10 cellular contexts compared by ENCODE assay signal in genomic region chr12:6604254-6605029, GRCh38. TPM values are rescaled to one million over a fixed set of nuclear protein-coding genes. Genes with fewer than 3 reads are reported as not detected.
DNase-seq lines count a peak whose midpoint lies in the region; ATAC-seq, FAIRE-seq and TF ChIP-seq lines count a peak whose summit lies in the region.
"Had no signal": no experiment of that assay in that cellular context is flagged by ENCODE, and none has a peak within 500 bp of the region (broad histone marks: within the 10 kb centered on the region; RNA-seq: fewer than 3 reads in every experiment).

No MANE protein-coding gene starts in this region.

- peaks cover 21% of the 10 kb centered on the region for H3K79me1 ChIP-seq in mesenchymal stem cell (replicated peaks; ENCODE audit: low read length, poor library complexity, severe bottlenecking)

- TF ChIP-seq CTCF in GM12878 (IDR thresholded peaks at IDR 0.05 in 2 of 3, conservative IDR thresholded peaks at IDR 0.05 in 1 of 3; ENCODE audit: control insufficient read depth in 2 of 3, extremely low read depth in 1 of 3, insufficient read depth in 1 of 3, low read depth in 3 of 3, low read length in 3 of 3) (no peak), uterus (IDR thresholded peaks at IDR 0.05) (no peak)

- H3K14ac ChIP-seq in mesenchymal stem cell (ENCODE audit: low read length in 2 of 2) = peak overlapping the region in 1 of 2 experiments; percentile 55

- no peak overlapping the region for H2AFZ ChIP-seq in GM12878 (ENCODE audit: control insufficient read depth, low read depth, low read length)
- H2AFZ ChIP-seq in mesenchymal stem cell (ENCODE audit: low read depth, low read length) = no peak overlapping the region

- SMC1A ChIA-PET in GM12878 (lab: Charles Lee; ENCODE audit: uncharacterized antibody, unreplicated experiment) = interaction anchor here (1.0 to 2.7 kb wide), 14 partner anchors 9 to 180 kb away, joined by 3 to 12 read pairs (median 6); partner anchors contain the start of genes LPAR5 and MLF2

- no peak for TF ChIP-seq EP300 in GM12878 (IDR thresholded peaks at IDR 0.05; ENCODE audit: borderline replicate concordance in 1 of 2, control insufficient read depth in 1 of 2, low read depth in 2 of 2, low read length in 2 of 2)

- no peak overlapping the region for H3K4ac ChIP-seq in mesenchymal stem cell (ENCODE audit: low read depth in 1 of 2, low read length in 2 of 2)

- ATAC-seq in GM12878 (no peak), HG03175 (IDR thresholded peaks at IDR 0.05; ENCODE audit: unreplicated experiment) (no peak), HG03039 (IDR thresholded peaks at IDR 0.05; ENCODE audit: unreplicated experiment) (no peak)

- in situ Hi-C loops in GM12878 (cut with MboI) = no loop called here

- H3K9ac ChIP-seq in GM12878 (ENCODE audit: control insufficient read depth, insufficient read depth, low read length) (peak overlapping the region; percentile 51), mesenchymal stem cell (ENCODE audit: low read length) (peak overlapping the region; percentile 88)

- no peak overlapping the region for H2BK120ac ChIP-seq in mesenchymal stem cell (ENCODE audit: low read depth, low read length)

- peak overlapping the region; percentile 25; the same call in 1 of the 2 replicates for H3K27ac ChIP-seq in GM12878 (ENCODE audit: control insufficient read depth, insufficient read depth)
- no peak overlapping the region for H3K27ac ChIP-seq in mesenchymal stem cell (ENCODE audit: low read length, poor library complexity, severe bottlenecking)
- peak overlapping the region; percentile 98 to 100 for H3K27ac ChIP-seq in uterus

- peaks cover 22% of the 10 kb centered on the region in 2 experiments for H3K36me3 ChIP-seq in GM12878 (ENCODE audit: control insufficient read depth in 2 of 2, insufficient read depth in 2 of 2, low read length in 1 of 2)
- peaks cover 40 to 47% of the 10 kb centered on the region in 2 experiments for H3K36me3 ChIP-seq in mesenchymal stem cell (ENCODE audit: control insufficient read depth in 1 of 2, insufficient read depth in 2 of 2, low read depth in 1 of 2, low read length in 2 of 2)
- no peaks in the 10 kb centered on the region for H3K36me3 ChIP-seq in uterus

- peaks cover 49% of the 10 kb centered on the region for H3K79me2 ChIP-seq in GM12878 (ENCODE audit: control insufficient read depth, insufficient read depth, low read length)

- H3K27me3 ChIP-seq in GM12878 (replicated peaks in 1 of 2; ENCODE audit: control insufficient read depth in 2 of 2, insufficient read depth in 2 of 2, low read length in 1 of 2) = no peaks in the 10 kb centered on the region
- H3K27me3 ChIP-seq in mesenchymal stem cell (ENCODE audit: control insufficient read depth in 1 of 2, insufficient read depth in 1 of 2, low read length in 2 of 2) = no peaks in the 10 kb centered on the region
- H3K27me3 ChIP-seq in uterus = no peaks in the 10 kb centered on the region

- POLR2A ChIA-PET in GM12878 (lab: Charles Lee) = interaction anchor here (0.6 to 1.5 kb wide), 12 partner anchors 9 to 188 kb away, joined by 3 to 7 read pairs (median 3); partner anchors contain the start of genes GAPDH and ZNF384

- H3K4me2 ChIP-seq in GM12878 (ENCODE audit: control insufficient read depth, insufficient read depth) = peak overlapping the region; percentile 75
- peak overlapping the region; percentile 92 for H3K4me2 ChIP-seq in mesenchymal stem cell (ENCODE audit: low read length, poor library complexity, severe bottlenecking)

- no peak; the same call in 1 of the 2 replicates for TF ChIP-seq POLR2A in GM12878 (IDR thresholded peaks at IDR 0.05; ENCODE audit: low read depth, low read length)
- TF ChIP-seq POLR2A in uterus (IDR thresholded peaks at IDR 0.05) = no peak

- H2BK15ac ChIP-seq in mesenchymal stem cell (ENCODE audit: low read depth, poor library complexity, severe bottlenecking) = no peak overlapping the region

- H4K91ac ChIP-seq in mesenchymal stem cell (ENCODE audit: low read length) = no peak overlapping the region

- H3K4me1 ChIP-seq in GM12878 (ENCODE audit: control insufficient read depth, insufficient read depth, low read length) = peaks cover 24% of the 10 kb centered on the region
- peaks cover 17% of the 10 kb centered on the region for H3K4me1 ChIP-seq in mesenchymal stem cell (ENCODE audit: control insufficient read depth, insufficient read depth, low read depth, low read length)
- peaks cover 9 to 14% of the 10 kb centered on the region in 2 donors for H3K4me1 ChIP-seq in uterus

- FAIRE-seq in GM12878 (lab: Jason Lieb, UNC) = no peak

- CTCF ChIA-PET in GM12878 (lab: Yijun Ruan, JAX) = interaction anchor here (0.8 to 4.9 kb wide), 14 partner anchors 9 to 179 kb away, joined by 3 to 43 read pairs (median 6); partner anchors contain the start of genes COPS7A and ZNF384

- intact Hi-C loops in GM12878 (cut with micrococcal nuclease; ENCODE audit: unreplicated experiment) (no loop called here), uterus (cut with DNase I; ENCODE audit: low total_unique reads) (no loop called here)

- no peak overlapping the region for H2AK5ac ChIP-seq in mesenchymal stem cell (ENCODE audit: low read length, severe bottlenecking)

- peaks cover 14% of the 10 kb centered on the region for H4K20me1 ChIP-seq in GM12878 (ENCODE audit: control insufficient read depth, insufficient read depth)

- no peak for TF ChIP-seq RAD21 in GM12878 (IDR thresholded peaks at IDR 0.05; ENCODE audit: insufficient read depth, low read depth, low read length)

- H2BK12ac ChIP-seq in mesenchymal stem cell (ENCODE audit: low read length in 2 of 2) = peak overlapping the region in 1 of 2 experiments; percentile 45

- RAD21 ChIA-PET in GM12878 (lab: Charles Lee; ENCODE audit: unreplicated experiment) = interaction anchor here (0.7 to 1.7 kb wide), 9 partner anchors 10 to 134 kb away, joined by 3 to 8 read pairs (median 4); partner anchors contain the start of gene VAMP1

- H3K18ac ChIP-seq in mesenchymal stem cell (ENCODE audit: low read depth in 1 of 2, low read length in 2 of 2) = no peak overlapping the region

- peak overlapping the region; percentile 99 for H3K4me3 ChIP-seq in GM12878
- peak overlapping the region in 1 of 2 experiments; percentile 95 for H3K4me3 ChIP-seq in mesenchymal stem cell (ENCODE audit: insufficient read depth in 1 of 2, low read depth in 1 of 2, low read length in 2 of 2)
- peak overlapping the region; percentile 99 to 100 for H3K4me3 ChIP-seq in uterus

- no TSS peak for BruUV-seq in GM12878 (replicated peaks; lab: Mats Ljungman, UMichigan)

- no peaks in the 10 kb centered on the region for H3K9me3 ChIP-seq in GM12878 (replicated peaks; ENCODE audit: control insufficient read depth, insufficient read depth, low read length)
- H3K9me3 ChIP-seq in mesenchymal stem cell (ENCODE audit: control insufficient read depth, low read length) = no peaks in the 10 kb centered on the region
- H3K9me3 ChIP-seq in uterus = no peaks in the 10 kb centered on the region

- DNase-seq in stimulated activated CD4-positive, alpha-beta T cell treated with anti-CD3 and anti-CD28 coated beads, Interleukin-15, amount 100 ng/mL, for 24 hours = peak; percentile 31
- DNase-seq in stimulated activated CD4-positive, alpha-beta T cell treated with anti-CD3 and anti-CD28 coated beads, Interleukin-4, amount 100 ng/mL, for 24 hours = no peak
- DNase-seq in GM12878 (ENCODE audit: low read depth, low spot score) (no peak), mesenchymal stem cell (no peak), uterus (no peak), DMS153 (lab: John Stamatoyannopoulos, UW) (no peak)
- DNase-seq: NCI-H1417 treated with DMSO at 0.1 percent for 48 hours; stimulated activated CD4-positive, alpha-beta T cell treated with anti-CD3 and anti-CD28 coated beads, Interleukin-4, amount 100 ng/mL, for 1 hour had no signal

- WGBS in GM12878 (ENCODE audit: insufficient coverage, insufficient replicate concordance, low lambda C conversion rate, missing lambda C conversion rate) = 69% methylated on average over 6 of the region's 6 CpGs
- 91% methylated on average over 6 of the region's 6 CpGs for WGBS in mesenchymal stem cell

- no peak overlapping the region for H3K23ac ChIP-seq in mesenchymal stem cell (ENCODE audit: low read length in 2 of 2)

- no peak overlapping the region for H4K8ac ChIP-seq in mesenchymal stem cell (ENCODE audit: low read length)

- no peak overlapping the region for H2BK5ac ChIP-seq in mesenchymal stem cell (ENCODE audit: low read depth, low read length, poor library complexity, severe bottlenecking)

RNA-seq across cellular contexts. Expression of gene CHD4, which starts 2.7 kb away (rescaled TPM):
- total RNA-seq in GM12878 (2013; cell fraction: nucleolus; rRNA removed) = 232 and 247 TPM in 2 replicates
- total RNA-seq in GM12878 (2014; rRNA removed) (303 and 304 TPM in 2 replicates), GM12878 (2014; rRNA removed; fragmentation: Illumina TruSeq; extraction: Trizol) (182 and 184 TPM in 2 replicates), GM12878 (2021) (323 and 342 TPM in 2 replicates), uterus (100 to 1,000 TPM in 3 of 4 donors, 10 to 100 TPM in 1; 99.4 to 323 (median 247) TPM)
- polyA plus RNA-seq in GM12878 (2011; ENCODE audit: low read depth) = 145 TPM
- polyA plus RNA-seq in GM12878 (2011; rRNA removed) (83.6 and 113 TPM in 2 replicates), GM12878 (2014; fragmentation: Illumina TruSeq; extraction: Trizol) (250 and 254 TPM in 2 replicates), GM12878 (2014; fragmentation: Nextera tagmentation; extraction: Ambion mirVana) (100 to 1,000 TPM in 1 of 2 experiments, 10 to 100 TPM in 1; 58.6 to 109 TPM), GM12878 (2014; rRNA removed) (179 and 208 TPM in 2 replicates), GM12878 (2016; fragmentation: Nextera tagmentation; extraction: Ambion mirVana) (100 to 1,000 TPM in 1 of 2 experiments, 10 to 100 TPM in 1; 99.6 to 109 TPM)
- 141 and 175 TPM in 2 replicates for polyA plus RNA-seq in GM12878 (2011; cell fraction: cytosol; rRNA removed)
- polyA plus RNA-seq in GM12878 (2011; cell fraction: nucleus; rRNA removed) = 211 and 406 TPM in 2 replicates
- 107 and 108 TPM in 2 replicates for polyA plus RNA-seq in GM12878 (2012)
- polyA minus RNA-seq in GM12878 (2011; rRNA and poly(A)+ RNA removed) = 223 and 229 TPM in 2 replicates
- 125 and 140 TPM in 2 replicates for polyA minus RNA-seq in GM12878 (2011; cell fraction: cytosol; rRNA and poly(A)+ RNA removed)
- 64.0 and 145 TPM in 2 replicates for polyA minus RNA-seq in GM12878 (2011; cell fraction: nucleus; rRNA and poly(A)+ RNA removed)
- polyA plus RNA-seq in mesenchymal stem cell (2013, experiment 1 of 2) = 111 TPM
- polyA plus RNA-seq in mesenchymal stem cell (2013, experiment 2 of 2) = 104 TPM

RNA-seq across cellular contexts. Expression of gene LPAR5, which starts 31.3 kb away (rescaled TPM):
- total RNA-seq in GM12878 (2013; cell fraction: nucleolus; rRNA removed) = 21.8 and 24.3 TPM in 2 replicates
- 4.1 and 4.6 TPM in 2 replicates for total RNA-seq in GM12878 (2014; rRNA removed)
- total RNA-seq in GM12878 (2014; rRNA removed; fragmentation: Illumina TruSeq; extraction: Trizol) = 2.0 and 2.1 TPM in 2 replicates
- 7.9 and 8.2 TPM in 2 replicates for total RNA-seq in GM12878 (2021)
- polyA plus RNA-seq in GM12878 (2011; ENCODE audit: low read depth) = 2.0 TPM
- 4.2 and 5.7 TPM in 2 replicates for polyA plus RNA-seq in GM12878 (2011; rRNA removed)
- 10.9 and 12.6 TPM in 2 replicates for polyA plus RNA-seq in GM12878 (2011; cell fraction: cytosol; rRNA removed)
- 7.1 and 8.7 TPM in 2 replicates for polyA plus RNA-seq in GM12878 (2011; cell fraction: nucleus; rRNA removed)
- polyA plus RNA-seq in GM12878 (2012) = 2.7 and 5.0 TPM in 2 replicates
- 4.5 and 5.2 TPM in 2 replicates for polyA plus RNA-seq in GM12878 (2014; fragmentation: Illumina TruSeq; extraction: Trizol)
- polyA plus RNA-seq in GM12878 (2014; fragmentation: Nextera tagmentation; extraction: Ambion mirVana) = 1 to 10 TPM; 1.3 to 1.7 TPM
- polyA plus RNA-seq in GM12878 (2014; rRNA removed) = 6.1 and 7.2 TPM in 2 replicates
- polyA plus RNA-seq in GM12878 (2016; fragmentation: Nextera tagmentation; extraction: Ambion mirVana) = 1 to 10 TPM; 5.4 to 5.6 TPM
- polyA minus RNA-seq in GM12878 (2011; rRNA and poly(A)+ RNA removed) = 6.6 and 10.1 TPM in 2 replicates
- 6.5 and 8.4 TPM in 2 replicates for polyA minus RNA-seq in GM12878 (2011; cell fraction: cytosol; rRNA and poly(A)+ RNA removed)
- 3.3 and 6.4 TPM in 2 replicates for polyA minus RNA-seq in GM12878 (2011; cell fraction: nucleus; rRNA and poly(A)+ RNA removed)
- 0.03 TPM for polyA plus RNA-seq in mesenchymal stem cell (2013, experiment 1 of 2)
- polyA plus RNA-seq in mesenchymal stem cell (2013, experiment 2 of 2) = 0.08 TPM
- total RNA-seq in uterus = 1 to 10 TPM in 1 of 4 donors, under 1 TPM in 1, not detected in 2; 0.61 to 1.3 TPM

RNA-seq across cellular contexts. Expression of gene NOP2, which starts 36.4 kb away (rescaled TPM):
- total RNA-seq in GM12878 (2013; cell fraction: nucleolus; rRNA removed) = 92.6 and 92.8 TPM in 2 replicates
- 93.6 and 97.4 TPM in 2 replicates for total RNA-seq in GM12878 (2014; rRNA removed)
- 61.3 and 62.3 TPM in 2 replicates for total RNA-seq in GM12878 (2014; rRNA removed; fragmentation: Illumina TruSeq; extraction: Trizol)
- total RNA-seq in GM12878 (2021) = 99.1 and 102 TPM in 2 replicates
- 48.7 TPM for polyA plus RNA-seq in GM12878 (2011; ENCODE audit: low read depth)
- polyA plus RNA-seq in GM12878 (2011; rRNA removed) = 74.7 and 91.2 TPM in 2 replicates
- polyA plus RNA-seq in GM12878 (2011; cell fraction: cytosol; rRNA removed) = 67.5 and 81.8 TPM in 2 replicates
- polyA plus RNA-seq in GM12878 (2011; cell fraction: nucleus; rRNA removed) = 193 and 252 TPM in 2 replicates
- 40.1 and 60.0 TPM in 2 replicates for polyA plus RNA-seq in GM12878 (2012)
- polyA plus RNA-seq in GM12878 (2014; fragmentation: Illumina TruSeq; extraction: Trizol) = 116 and 121 TPM in 2 replicates
- 10 to 100 TPM; 26.5 to 27.3 TPM for polyA plus RNA-seq in GM12878 (2014; fragmentation: Nextera tagmentation; extraction: Ambion mirVana)
- polyA plus RNA-seq in GM12878 (2014; rRNA removed) = 96.9 and 98.8 TPM in 2 replicates
- polyA plus RNA-seq in GM12878 (2016; fragmentation: Nextera tagmentation; extraction: Ambion mirVana) = 100 to 1,000 TPM; 112 to 114 TPM
- polyA minus RNA-seq in GM12878 (2011; rRNA and poly(A)+ RNA removed) = 36.6 and 67.0 TPM in 2 replicates
- polyA minus RNA-seq in GM12878 (2011; cell fraction: cytosol; rRNA and poly(A)+ RNA removed) = 19.4 and 32.1 TPM in 2 replicates
- polyA minus RNA-seq in GM12878 (2011; cell fraction: nucleus; rRNA and poly(A)+ RNA removed) = 30.7 and 68.6 TPM in 2 replicates
- polyA plus RNA-seq in mesenchymal stem cell (2013, experiment 1 of 2) = 20.3 TPM
- 21.3 TPM for polyA plus RNA-seq in mesenchymal stem cell (2013, experiment 2 of 2)
- total RNA-seq in uterus = 10 to 100 TPM in 2 of 4 donors, 1 to 10 TPM in 2; 4.1 to 47.6 (median 10.1) TPM

RNA-seq across cellular contexts. Expression of gene ACRBP, which starts 42.8 kb away (rescaled TPM):
- 4.5 and 4.9 TPM in 2 replicates for total RNA-seq in GM12878 (2013; cell fraction: nucleolus; rRNA removed)
- total RNA-seq in GM12878 (2014; rRNA removed) (0.27 and 1.1 TPM in 2 replicates), GM12878 (2014; rRNA removed; fragmentation: Illumina TruSeq; extraction: Trizol) (0.69 and 1.1 TPM in 2 replicates), GM12878 (2021) (1.4 and 1.8 TPM in 2 replicates), uterus (1 to 10 TPM in 2 of 4 donors, under 1 TPM in 1, not detected in 1; 0.35 to 1.6 (median 1.5) TPM)
- 0.55 TPM for polyA plus RNA-seq in GM12878 (2011; ENCODE audit: low read depth)
- polyA plus RNA-seq in GM12878 (2011; rRNA removed) (0.80 and 0.84 TPM in 2 replicates), GM12878 (2014; fragmentation: Illumina TruSeq; extraction: Trizol) (0.75 and 1.5 TPM in 2 replicates), GM12878 (2014; fragmentation: Nextera tagmentation; extraction: Ambion mirVana) (under 1 TPM; 0.64 to 0.80 TPM), GM12878 (2014; rRNA removed) (0.80 and 0.94 TPM in 2 replicates), GM12878 (2016; fragmentation: Nextera tagmentation; extraction: Ambion mirVana) (1 to 10 TPM in 1 of 2 experiments, under 1 TPM in 1; 0.54 to 1.3 TPM)
- 0.94 and 1.2 TPM in 2 replicates for polyA plus RNA-seq in GM12878 (2011; cell fraction: cytosol; rRNA removed)
- polyA plus RNA-seq in GM12878 (2011; cell fraction: nucleus; rRNA removed) = 4.5 and 4.6 TPM in 2 replicates
- polyA plus RNA-seq in GM12878 (2012) = 0.73 and 1.9 TPM in 2 replicates
- 1.3 and 3.7 TPM in 2 replicates for polyA minus RNA-seq in GM12878 (2011; rRNA and poly(A)+ RNA removed)
- polyA minus RNA-seq in GM12878 (2011; cell fraction: cytosol; rRNA and poly(A)+ RNA removed) = not detected in 2 replicates
- 2.3 and 2.4 TPM in 2 replicates for polyA minus RNA-seq in GM12878 (2011; cell fraction: nucleus; rRNA and poly(A)+ RNA removed)
- polyA plus RNA-seq in mesenchymal stem cell (2013, experiment 1 of 2) = 0.30 TPM
- polyA plus RNA-seq in mesenchymal stem cell (2013, experiment 2 of 2) = 0.29 TPM

RNA-seq across cellular contexts. Expression of gene IFFO1, which starts 48.6 kb away (rescaled TPM):
- total RNA-seq in GM12878 (2013; cell fraction: nucleolus; rRNA removed) = 9.8 and 9.9 TPM in 2 replicates
- total RNA-seq in GM12878 (2014; rRNA removed) (6.3 and 7.1 TPM in 2 replicates), GM12878 (2014; rRNA removed; fragmentation: Illumina TruSeq; extraction: Trizol) (4.7 and 5.1 TPM in 2 replicates), GM12878 (2021) (14.4 and 16.6 TPM in 2 replicates), uterus (10 to 100 TPM; 17.1 to 50.6 (median 32.8) TPM)
- 4.4 TPM for polyA plus RNA-seq in GM12878 (2011; ENCODE audit: low read depth)
- polyA plus RNA-seq in GM12878 (2011; rRNA removed) (5.0 and 7.1 TPM in 2 replicates), GM12878 (2014; fragmentation: Illumina TruSeq; extraction: Trizol) (2.2 and 5.4 TPM in 2 replicates), GM12878 (2014; fragmentation: Nextera tagmentation; extraction: Ambion mirVana) (under 1 TPM; 0.50 to 0.93 TPM), GM12878 (2014; rRNA removed) (20.9 and 21.8 TPM in 2 replicates), GM12878 (2016; fragmentation: Nextera tagmentation; extraction: Ambion mirVana) (1 to 10 TPM; 2.7 to 8.8 TPM)
- 7.4 and 12.0 TPM in 2 replicates for polyA plus RNA-seq in GM12878 (2011; cell fraction: cytosol; rRNA removed)
- 49.7 and 69.0 TPM in 2 replicates for polyA plus RNA-seq in GM12878 (2011; cell fraction: nucleus; rRNA removed)
- polyA plus RNA-seq in GM12878 (2012) = 7.9 and 10.3 TPM in 2 replicates
- polyA minus RNA-seq in GM12878 (2011; rRNA and poly(A)+ RNA removed) = 3.4 and 5.6 TPM in 2 replicates
- polyA minus RNA-seq in GM12878 (2011; cell fraction: cytosol; rRNA and poly(A)+ RNA removed) = 1.3 and 2.7 TPM in 2 replicates
- 6.2 and 14.2 TPM in 2 replicates for polyA minus RNA-seq in GM12878 (2011; cell fraction: nucleus; rRNA and poly(A)+ RNA removed)
- polyA plus RNA-seq in mesenchymal stem cell (2013, experiment 1 of 2) = 26.1 TPM
- 25.6 TPM for polyA plus RNA-seq in mesenchymal stem cell (2013, experiment 2 of 2)
